Comparison of ENCODE assay signal across 1 cellular context in genomic region chr9:127527560-127528268, GRCh38.
TF ChIP-seq lines count a peak whose summit lies in the region.

No MANE protein-coding gene starts in this region.

TF ChIP-seq in K562, 482 proteins besides CTCF, POLR2A, EP300 and RAD21 (continued from another document):
- TF ChIP-seq ZNF41 (CRISPR knock-in tag; conservative IDR thresholded peaks at IDR 0.05) = no peak
- 0 out of 4 replicates have a peak, but pooled peaks of 1 of the 2 experiments have one; percentile 29 for TF ChIP-seq KDM1A (IDR thresholded peaks at IDR 0.05)
- TF ChIP-seq MCM3 (IDR thresholded peaks at IDR 0.05) = no peak
- TF ChIP-seq SRSF9 (IDR thresholded peaks at IDR 0.05; ENCODE audit: borderline replicate concordance, low read depth, low read length) = no peak
